ENCODE assay signal across 8 cellular contexts in genomic region chr7:148527717-148528168, GRCh38.
DNase-seq lines count a peak whose midpoint lies in the region; ATAC-seq and TF ChIP-seq lines count a peak whose summit lies in the region.

No MANE protein-coding gene starts in this region.

- peak; percentile 98 for ATAC-seq in GM18867 (IDR thresholded peaks at IDR 0.05; ENCODE audit: unreplicated experiment)
- ATAC-seq in HG03060 (IDR thresholded peaks at IDR 0.05; ENCODE audit: low read depth, unreplicated experiment) = peak; percentile 87
- peak; percentile 98 to 99 for ATAC-seq in activated CD4-positive, CD25-positive, alpha-beta regulatory T cell treated with anti-CD3 and anti-CD28 coated beads, Interleukin-2, amount 50 U/mL, for 24 hours

- H3K27me3 ChIP-seq in colonic mucosa = no peaks in the 10 kb centered on the region
- H3K27me3 ChIP-seq in mesendoderm (ENCODE audit: insufficient read depth, low read length, poor library complexity) = no peaks in the 10 kb centered on the region

- H2AK5ac ChIP-seq in mesendoderm (ENCODE audit: low read length) = no peak overlapping the region

- no peak overlapping the region for H2BK15ac ChIP-seq in mesendoderm (replicated peaks; ENCODE audit: low read depth)

- DNase-seq in Ammon's horn (ENCODE audit: low spot score) (peak; percentile 65), NCI-H2107 (lab: John Stamatoyannopoulos, UW) (peak; percentile 37), colonic mucosa (peak; percentile 85), mesendoderm (peak; percentile 98)
- peak; percentile 29 to 73 for DNase-seq in stimulated activated CD8-positive, alpha-beta memory T cell treated with anti-CD3 and anti-CD28 coated beads, Interleukin-7, amount 100 ng/mL, for 1 hour (ENCODE audit: low read depth in 2 of 2)

- H3K36me3 ChIP-seq in colonic mucosa = no peaks in the 10 kb centered on the region
- H3K36me3 ChIP-seq in mesendoderm (ENCODE audit: control insufficient read depth, insufficient read depth, low read length) = no peaks in the 10 kb centered on the region

- H3K56ac ChIP-seq in mesendoderm (ENCODE audit: low read length) = no peak overlapping the region

- no peak overlapping the region for H3K9ac ChIP-seq in colonic mucosa (ENCODE audit: low read depth in 2 of 2, low read length in 2 of 2)
- no peak overlapping the region for H3K9ac ChIP-seq in mesendoderm (ENCODE audit: low read length)

- no peak overlapping the region for H3K18ac ChIP-seq in mesendoderm (ENCODE audit: low read length)

- H3K79me2 ChIP-seq in mesendoderm (ENCODE audit: control insufficient read depth, insufficient read depth, low read length) = no peaks in the 10 kb centered on the region

- H3K27ac ChIP-seq in colonic mucosa = no peak overlapping the region
- H3K27ac ChIP-seq in mesendoderm (ENCODE audit: low read depth, low read length) = no peak overlapping the region

- no peak overlapping the region for H2BK120ac ChIP-seq in mesendoderm (ENCODE audit: low read depth, low read length)

- H3K23ac ChIP-seq in mesendoderm (ENCODE audit: low read length) = no peak overlapping the region

- H3K4ac ChIP-seq in mesendoderm (ENCODE audit: low read depth, low read length) = no peak overlapping the region

- no peaks in the 10 kb centered on the region for H3K79me1 ChIP-seq in mesendoderm (ENCODE audit: low read length)

- peak; percentile 53 for TF ChIP-seq CTCF in colonic mucosa (IDR thresholded peaks at IDR 0.05)

- H3K4me3 ChIP-seq in colonic mucosa (no peak overlapping the region), mesendoderm (ENCODE audit: low read length) (no peak overlapping the region)

- H3K4me1 ChIP-seq in colonic mucosa = no peaks in the 10 kb centered on the region
- H3K4me1 ChIP-seq in mesendoderm (ENCODE audit: control insufficient read depth, low read depth, low read length) = no peaks in the 10 kb centered on the region

- H3K9me3 ChIP-seq in colonic mucosa = no peaks in the 10 kb centered on the region

- no peak overlapping the region for H3K4me2 ChIP-seq in mesendoderm (ENCODE audit: low read length)

- no peak overlapping the region for H4K8ac ChIP-seq in mesendoderm (ENCODE audit: low read depth, low read length)

- intact Hi-C loops in colonic mucosa (cut with DNase I) = loop anchor here (2.0 to 5.0 kb wide), 2 partner anchors 23 to 260 kb away; no protein-coding TSS in a partner anchor

- no peak overlapping the region for H4K5ac ChIP-seq in mesendoderm (ENCODE audit: low read length)

- no peak overlapping the region for H2BK5ac ChIP-seq in mesendoderm (ENCODE audit: low read length)

- WGBS in mesendoderm (ENCODE audit: extremely low coverage, insufficient coverage, low lambda C conversion rate) = no CpG with 5 or more reads among the region's 6 CpGs

Comparison
In these comparisons a context has a peak if more than half of its experiments do, and no peak if none do; other contexts are left out.
1. DNase-seq: peak in every context shown above with its lines; median percentile 98 in mesendoderm; 85 in colonic mucosa; 65 in Ammon's horn; 51 in stimulated activated CD8-positive, alpha-beta memory T cell treated with anti-CD3 and anti-CD28 coated beads, Interleukin-7, amount 100 ng/mL, for 1 hour; 37 in NCI-H2107.